Comparison of ENCODE assay signal across 15 cellular contexts in the genomic region with DNA sequence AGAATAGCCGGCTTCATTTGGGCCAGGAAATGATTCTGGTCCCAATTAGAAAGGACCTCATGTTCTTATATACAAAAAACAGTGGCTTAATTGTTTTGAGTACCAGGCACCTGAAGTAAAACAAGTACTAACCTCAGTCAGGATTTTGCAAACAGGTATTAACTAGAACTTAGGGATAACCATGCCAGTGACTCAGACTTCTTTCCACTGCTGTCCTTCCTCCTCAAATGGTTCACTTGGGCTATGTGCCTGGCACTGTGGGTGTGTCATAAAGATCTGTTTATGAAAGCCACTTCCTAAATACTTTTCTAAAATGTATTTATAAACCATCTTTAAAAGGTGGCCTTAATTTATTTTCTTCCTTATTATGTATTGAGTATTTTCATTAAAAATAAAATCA. TPM values are rescaled to one million over a fixed set of nuclear protein-coding genes. Genes with fewer than 3 reads are reported as not detected.
A peak's percentile ranks its signal among the peaks of the same experiment; 100 is the strongest.
DNase-seq lines count a peak whose midpoint lies in the region; ATAC-seq, FAIRE-seq and TF ChIP-seq lines count a peak whose summit lies in the region.
"Had no signal": no experiment of that assay in that cellular context is flagged by ENCODE, and none has a peak within 500 bp of the region (broad histone marks: within the 10 kb centered on the region; RNA-seq: fewer than 3 reads in every experiment).

No MANE protein-coding gene starts in this region.

- no peak overlapping the region for H2AFZ ChIP-seq in keratinocyte (ENCODE audit: control insufficient read depth, low read length)

- no peaks in the 10 kb centered on the region for H3K27me3 ChIP-seq in HUES48 (ENCODE audit: control insufficient read depth, insufficient read depth, low read length)
- H3K27me3 ChIP-seq in keratinocyte (ENCODE audit: control insufficient read depth, extremely low read depth, insufficient read depth, low read length): no peaks in the 10 kb centered on the region
- H3K27me3 ChIP-seq in endodermal cell (ENCODE audit: control insufficient read depth, insufficient read depth, low read length, poor library complexity, severe bottlenecking): no peaks in the 10 kb centered on the region

- no peak overlapping the region for H3K9ac ChIP-seq in HUES48 (ENCODE audit: low read depth, low read length)
- H3K9ac ChIP-seq in keratinocyte (ENCODE audit: control insufficient read depth, extremely low read depth, insufficient read depth, low read length): no peak overlapping the region
- no peak overlapping the region for H3K9ac ChIP-seq in endodermal cell (ENCODE audit: extremely low read depth, low read length, poor library complexity, severe bottlenecking)

- no peak for TF ChIP-seq CTCF in cardiac fibroblast (IDR thresholded peaks at IDR 0.05; ENCODE audit: low read depth, low read length)
- no peak for TF ChIP-seq CTCF in keratinocyte (optimal IDR thresholded peaks at IDR 0.05 in 1 of 3, IDR thresholded peaks at IDR 0.05 in 1 of 3, conservative IDR thresholded peaks at IDR 0.05 in 1 of 3; ENCODE audit: extremely low read depth in 1 of 3, insufficient read depth in 2 of 3, low read length in 3 of 3)
- no peak for TF ChIP-seq CTCF in natural killer cell (IDR thresholded peaks at IDR 0.05)
- no peak for TF ChIP-seq CTCF in activated CD8-positive, alpha-beta T cell treated with anti-CD3 and anti-CD28 coated beads for 36 hours (IDR thresholded peaks at IDR 0.05)
- TF ChIP-seq CTCF in endodermal cell (conservative IDR thresholded peaks at IDR 0.05): no peak

- peak overlapping the region; percentile 82 for H3K27ac ChIP-seq in HUES48 (ENCODE audit: low read depth, low read length)
- H3K27ac ChIP-seq in keratinocyte (ENCODE audit: control insufficient read depth, insufficient read depth, low read length): peak overlapping the region; percentile 63
- H3K27ac ChIP-seq in endodermal cell (ENCODE audit: low read depth, low read length): no peak overlapping the region

- H4K20me1 ChIP-seq in keratinocyte (ENCODE audit: control insufficient read depth, extremely low read depth, insufficient read depth, low read length): no peaks in the 10 kb centered on the region

- no peaks in the 10 kb centered on the region for H3K27me3 Mint-ChIP-seq in natural killer cell (ENCODE audit: low read depth in 2 of 2)
- H3K27me3 Mint-ChIP-seq in activated CD8-positive, alpha-beta T cell treated with anti-CD3 and anti-CD28 coated beads for 36 hours: no peaks in the 10 kb centered on the region
- H3K27me3 Mint-ChIP-seq in endodermal cell (ENCODE audit: insufficient read depth): no peaks in the 10 kb centered on the region
- H3K27me3 Mint-ChIP-seq: activated CD4-positive, alpha-beta T cell treated with anti-CD3 and anti-CD28 coated beads for 36 hours; stimulated activated naive B cell treated with anti-CD40 and anti-IgM and Interleukin-4, amounts not matched to agents 10 μg/mL and 1 μg/mL and 100 μg/mL, for 72 hours had no signal

- 100% methylated on average over 1 of the region's 1 CpG; no CpG with 5 or more reads in 1 of the 2 experiments for WGBS in endodermal cell (ENCODE audit: insufficient coverage in 1 of 2, insufficient read length in 1 of 2), 2 experiments

- intact Hi-C loops in natural killer cell (cut with micrococcal nuclease): no loop called here
- intact Hi-C loops in activated CD8-positive, alpha-beta T cell treated with anti-CD3 and anti-CD28 coated beads for 36 hours (cut with micrococcal nuclease): no loop called here

- no peaks in the 10 kb centered on the region for H3K9me1 ChIP-seq in keratinocyte (ENCODE audit: control insufficient read depth, extremely low read depth, insufficient read depth, low read length)

- FAIRE-seq in keratinocyte (lab: Jason Lieb, UNC): peak; percentile 91
- FAIRE-seq: colon had no signal

- ATAC-seq in natural killer cell (no peak), GM21717 (IDR thresholded peaks at IDR 0.05; ENCODE audit: unreplicated experiment) (no peak)
- no peak for ATAC-seq in activated CD8-positive, alpha-beta T cell treated with anti-CD3 and anti-CD28 coated beads for 36 hours
- ATAC-seq: activated CD4-positive, alpha-beta T cell treated with anti-CD3 and anti-CD28 coated beads for 36 hours; stimulated activated naive B cell treated with anti-CD40 and anti-IgM and Interleukin-4, amounts not matched to agents 10 μg/mL and 1 μg/mL and 100 μg/mL, for 72 hours had no signal

- H3K4me1 Mint-ChIP-seq in natural killer cell (peaks cover 5% of the 10 kb centered on the region in 2 donors), endodermal cell (peaks cover 19% of the 10 kb centered on the region)
- H3K4me1 Mint-ChIP-seq in activated CD8-positive, alpha-beta T cell treated with anti-CD3 and anti-CD28 coated beads for 36 hours (ENCODE audit: low read depth): peaks cover 8% of the 10 kb centered on the region

- H3K4me3 ChIP-seq in HUES48 (ENCODE audit: low read depth, low read length) (no peak overlapping the region), cardiac fibroblast (replicated peaks in 1 of 2; ENCODE audit: low read depth in 2 of 2, low read length in 2 of 2) (no peak overlapping the region), keratinocyte (ENCODE audit: control insufficient read depth in 2 of 3, extremely low read depth in 1 of 3, insufficient read depth in 2 of 3, low read depth in 1 of 3, low read length in 3 of 3) (no peak overlapping the region), endodermal cell (ENCODE audit: low read length) (no peak overlapping the region)

- no peaks in the 10 kb centered on the region for H3K9me3 Mint-ChIP-seq in natural killer cell
- H3K9me3 Mint-ChIP-seq in activated CD8-positive, alpha-beta T cell treated with anti-CD3 and anti-CD28 coated beads for 36 hours: no peaks in the 10 kb centered on the region
- H3K9me3 Mint-ChIP-seq in endodermal cell: no peaks in the 10 kb centered on the region
- H3K9me3 Mint-ChIP-seq: stimulated activated naive B cell treated with anti-CD40 and anti-IgM and Interleukin-4, amounts not matched to agents 10 μg/mL and 1 μg/mL and 100 μg/mL, for 72 hours had no signal

- peaks cover 20% of the 10 kb centered on the region for H3K79me2 ChIP-seq in keratinocyte (ENCODE audit: control insufficient read depth, insufficient read depth, low read length)

- dilution Hi-C loops in keratinocyte (cut with MboI; ENCODE audit: extremely low pct_ligation_motif_present, low sequenced_read_pairs): no loop called here

- peaks cover 42% of the 10 kb centered on the region for H3K36me3 ChIP-seq in HUES48 (ENCODE audit: control insufficient read depth, insufficient read depth, low read length)
- peaks cover 3 to 9% of the 10 kb centered on the region in 2 experiments for H3K36me3 ChIP-seq in keratinocyte (ENCODE audit: control insufficient read depth in 2 of 2, extremely low read depth in 1 of 2, insufficient read depth in 2 of 2, low read length in 2 of 2)
- peaks cover 75% of the 10 kb centered on the region for H3K36me3 ChIP-seq in endodermal cell (ENCODE audit: control insufficient read depth, insufficient read depth, low read length)

- CTCF ChIA-PET in activated CD8-positive, alpha-beta T cell treated with anti-CD3 and anti-CD28 coated beads for 36 hours (lab: Charles Lee): no interaction called here

- peak overlapping the region; percentile 47 for H3K4me2 ChIP-seq in keratinocyte (ENCODE audit: control insufficient read depth, extremely low read depth, insufficient read depth, low read depth, low read length)

- H3K4me1 ChIP-seq in HUES48 (ENCODE audit: control insufficient read depth, insufficient read depth, low read length) (peaks cover 37% of the 10 kb centered on the region), keratinocyte (ENCODE audit: control insufficient read depth, extremely low read depth, insufficient read depth, low read length) (peaks cover 66% of the 10 kb centered on the region), endodermal cell (ENCODE audit: control insufficient read depth, insufficient read depth, low read length) (peaks cover 5% of the 10 kb centered on the region)

- H3K27ac Mint-ChIP-seq in natural killer cell (no peak overlapping the region), endodermal cell (no peak overlapping the region)
- no peak overlapping the region for H3K27ac Mint-ChIP-seq in activated CD8-positive, alpha-beta T cell treated with anti-CD3 and anti-CD28 coated beads for 36 hours
- H3K27ac Mint-ChIP-seq: activated CD4-positive, alpha-beta T cell treated with anti-CD3 and anti-CD28 coated beads for 36 hours; stimulated activated naive B cell treated with anti-CD40 and anti-IgM and Interleukin-4, amounts not matched to agents 10 μg/mL and 1 μg/mL and 100 μg/mL, for 72 hours had no signal

- H3K4me3 Mint-ChIP-seq in natural killer cell (no peak overlapping the region), endodermal cell (no peak overlapping the region)
- H3K4me3 Mint-ChIP-seq in activated CD8-positive, alpha-beta T cell treated with anti-CD3 and anti-CD28 coated beads for 36 hours: no peak overlapping the region
- H3K4me3 Mint-ChIP-seq: activated CD4-positive, alpha-beta T cell treated with anti-CD3 and anti-CD28 coated beads for 36 hours; stimulated activated naive B cell treated with anti-CD40 and anti-IgM and Interleukin-4, amounts not matched to agents 10 μg/mL and 1 μg/mL and 100 μg/mL, for 72 hours had no signal

- H3K9me3 ChIP-seq in HUES48 (ENCODE audit: control insufficient read depth, insufficient read depth, low read length) (no peaks in the 10 kb centered on the region), keratinocyte (ENCODE audit: control insufficient read depth, low read depth, low read length) (no peaks in the 10 kb centered on the region), endodermal cell (ENCODE audit: control insufficient read depth, low read length) (no peaks in the 10 kb centered on the region)

- DNase-seq in A172 (ENCODE audit: low spot score) (peak; percentile 49), cardiac fibroblast (ENCODE audit: low read depth in 2 of 2) (peak; percentile 28 to 73), keratinocyte (ENCODE audit: low read depth, low spot score) (peak; percentile 64), natural killer cell (no peak), endodermal cell (no peak)
- DNase-seq in activated CD8-positive, alpha-beta T cell treated with anti-CD3 and anti-CD28 coated beads for 36 hours: no peak
- DNase-seq: activated CD4-positive, alpha-beta T cell treated with anti-CD3 and anti-CD28 coated beads for 36 hours; DMS79 treated with DMSO at 0.1 percent for 48 hours; NCI-H524; stimulated activated naive B cell treated with anti-CD40 and anti-IgM and Interleukin-4, amounts not matched to agents 10 μg/mL and 1 μg/mL and 100 μg/mL, for 72 hours had no signal

- POLR2A ChIA-PET in activated CD8-positive, alpha-beta T cell treated with anti-CD3 and anti-CD28 coated beads for 36 hours (lab: Charles Lee): no interaction called here

- no peaks in the 10 kb centered on the region for H3K36me3 Mint-ChIP-seq in natural killer cell
- H3K36me3 Mint-ChIP-seq in activated CD8-positive, alpha-beta T cell treated with anti-CD3 and anti-CD28 coated beads for 36 hours (ENCODE audit: low read depth): peaks cover 24% of the 10 kb centered on the region
- peaks cover 27% of the 10 kb centered on the region for H3K36me3 Mint-ChIP-seq in endodermal cell (ENCODE audit: low read depth)

RNA-seq across cellular contexts. Expression of a gene that starts 10.7 kb away (rescaled TPM):
- not detected in 2 replicates for total RNA-seq in A172 (2014; rRNA removed; shearing (Covaris generic))
- 0.09 to 0.39 TPM in 2 of 3 replicates, not detected in the other for polyA plus RNA-seq in keratinocyte
- not detected for polyA plus RNA-seq in keratinocyte (2011; ENCODE audit: low read depth)
- polyA plus RNA-seq in keratinocyte (2011; cell fraction: cytosol; rRNA removed): 0.06 TPM in 1 of 2 replicates, not detected in the other
- polyA plus RNA-seq in keratinocyte (2011; cell fraction: nucleus; rRNA removed): 0.28 TPM in 1 of 2 replicates, not detected in the other
- polyA plus RNA-seq in keratinocyte (2012; ENCODE audit: low replicate concordance): 0.45 and 0.57 TPM in 2 replicates
- polyA minus RNA-seq in keratinocyte: not detected in 3 replicates
- not detected for polyA minus RNA-seq in keratinocyte (2011; cell fraction: cytosol; rRNA and poly(A)+ RNA removed)
- polyA minus RNA-seq in keratinocyte (2011; cell fraction: nucleus; rRNA and poly(A)+ RNA removed): not detected in 2 replicates
- total RNA-seq in natural killer cell: not detected
- not detected for total RNA-seq in activated CD8-positive, alpha-beta T cell treated with anti-CD3 and anti-CD28 coated beads for 36 hours
- total RNA-seq in endodermal cell: not detected
- polyA plus RNA-seq in endodermal cell (2013, experiment 1 of 2): not detected
- not detected for polyA plus RNA-seq in endodermal cell (2013, experiment 2 of 2)
- total RNA-seq: A673; activated CD4-positive, alpha-beta T cell treated with anti-CD3 and anti-CD28 coated beads for 36 hours had no signal
- polyA plus RNA-seq: neural cell had no signal

RNA-seq across cellular contexts. Expression of a gene that starts 39.8 kb away (rescaled TPM):
- total RNA-seq in A172 (2014; rRNA removed; shearing (Covaris generic)): 17.9 and 23.0 TPM in 2 replicates
- 20.1 to 38.6 TPM (median 32.8 TPM) in 3 replicates for polyA plus RNA-seq in keratinocyte
- 17.1 TPM for polyA plus RNA-seq in keratinocyte (2011; ENCODE audit: low read depth)
- polyA plus RNA-seq in keratinocyte (2011; cell fraction: cytosol; rRNA removed): 18.6 and 23.6 TPM in 2 replicates
- polyA plus RNA-seq in keratinocyte (2011; cell fraction: nucleus; rRNA removed): 36.0 and 41.7 TPM in 2 replicates
- 11.7 and 24.3 TPM in 2 replicates for polyA plus RNA-seq in keratinocyte (2012; ENCODE audit: low replicate concordance)
- polyA minus RNA-seq in keratinocyte: 7.5 to 36.4 TPM (median 11.8 TPM) in 3 replicates
- polyA minus RNA-seq in keratinocyte (2011; cell fraction: cytosol; rRNA and poly(A)+ RNA removed): 16.3 TPM
- 28.6 and 44.6 TPM in 2 replicates for polyA minus RNA-seq in keratinocyte (2011; cell fraction: nucleus; rRNA and poly(A)+ RNA removed)
- total RNA-seq in natural killer cell (10 to 100 TPM; 14.1 to 20.1 (median 17.1) TPM), endodermal cell (10 to 100 TPM; 38.8 to 43.0 TPM)
- total RNA-seq in activated CD8-positive, alpha-beta T cell treated with anti-CD3 and anti-CD28 coated beads for 36 hours: 10 to 100 TPM; 70.9 to 76.6 TPM
- 19.8 TPM for polyA plus RNA-seq in endodermal cell (2013, experiment 1 of 2)
- polyA plus RNA-seq in endodermal cell (2013, experiment 2 of 2): 17.0 TPM

Comparison
In these comparisons a context has a peak if more than half of its experiments do, and no peak if none do; other contexts are left out.
1. DNase-seq: peak in A172 (single experiment), cardiac fibroblast (2 of 2) and keratinocyte (single experiment); none in natural killer cell (single experiment), activated CD8-positive, alpha-beta T cell treated with anti-CD3 and anti-CD28 coated beads for 36 hours (single experiment) and endodermal cell (single experiment).